1 cellular context compared by ENCODE assay signal in genomic region chr19:2634228-2634951, GRCh38.
TF ChIP-seq lines count a peak whose summit lies in the region.

No MANE protein-coding gene starts in this region.

TF ChIP-seq in GM23338, 12 proteins besides CTCF, POLR2A, EP300 and RAD21 (continued from another document):
- TF ChIP-seq, protein P1, sequence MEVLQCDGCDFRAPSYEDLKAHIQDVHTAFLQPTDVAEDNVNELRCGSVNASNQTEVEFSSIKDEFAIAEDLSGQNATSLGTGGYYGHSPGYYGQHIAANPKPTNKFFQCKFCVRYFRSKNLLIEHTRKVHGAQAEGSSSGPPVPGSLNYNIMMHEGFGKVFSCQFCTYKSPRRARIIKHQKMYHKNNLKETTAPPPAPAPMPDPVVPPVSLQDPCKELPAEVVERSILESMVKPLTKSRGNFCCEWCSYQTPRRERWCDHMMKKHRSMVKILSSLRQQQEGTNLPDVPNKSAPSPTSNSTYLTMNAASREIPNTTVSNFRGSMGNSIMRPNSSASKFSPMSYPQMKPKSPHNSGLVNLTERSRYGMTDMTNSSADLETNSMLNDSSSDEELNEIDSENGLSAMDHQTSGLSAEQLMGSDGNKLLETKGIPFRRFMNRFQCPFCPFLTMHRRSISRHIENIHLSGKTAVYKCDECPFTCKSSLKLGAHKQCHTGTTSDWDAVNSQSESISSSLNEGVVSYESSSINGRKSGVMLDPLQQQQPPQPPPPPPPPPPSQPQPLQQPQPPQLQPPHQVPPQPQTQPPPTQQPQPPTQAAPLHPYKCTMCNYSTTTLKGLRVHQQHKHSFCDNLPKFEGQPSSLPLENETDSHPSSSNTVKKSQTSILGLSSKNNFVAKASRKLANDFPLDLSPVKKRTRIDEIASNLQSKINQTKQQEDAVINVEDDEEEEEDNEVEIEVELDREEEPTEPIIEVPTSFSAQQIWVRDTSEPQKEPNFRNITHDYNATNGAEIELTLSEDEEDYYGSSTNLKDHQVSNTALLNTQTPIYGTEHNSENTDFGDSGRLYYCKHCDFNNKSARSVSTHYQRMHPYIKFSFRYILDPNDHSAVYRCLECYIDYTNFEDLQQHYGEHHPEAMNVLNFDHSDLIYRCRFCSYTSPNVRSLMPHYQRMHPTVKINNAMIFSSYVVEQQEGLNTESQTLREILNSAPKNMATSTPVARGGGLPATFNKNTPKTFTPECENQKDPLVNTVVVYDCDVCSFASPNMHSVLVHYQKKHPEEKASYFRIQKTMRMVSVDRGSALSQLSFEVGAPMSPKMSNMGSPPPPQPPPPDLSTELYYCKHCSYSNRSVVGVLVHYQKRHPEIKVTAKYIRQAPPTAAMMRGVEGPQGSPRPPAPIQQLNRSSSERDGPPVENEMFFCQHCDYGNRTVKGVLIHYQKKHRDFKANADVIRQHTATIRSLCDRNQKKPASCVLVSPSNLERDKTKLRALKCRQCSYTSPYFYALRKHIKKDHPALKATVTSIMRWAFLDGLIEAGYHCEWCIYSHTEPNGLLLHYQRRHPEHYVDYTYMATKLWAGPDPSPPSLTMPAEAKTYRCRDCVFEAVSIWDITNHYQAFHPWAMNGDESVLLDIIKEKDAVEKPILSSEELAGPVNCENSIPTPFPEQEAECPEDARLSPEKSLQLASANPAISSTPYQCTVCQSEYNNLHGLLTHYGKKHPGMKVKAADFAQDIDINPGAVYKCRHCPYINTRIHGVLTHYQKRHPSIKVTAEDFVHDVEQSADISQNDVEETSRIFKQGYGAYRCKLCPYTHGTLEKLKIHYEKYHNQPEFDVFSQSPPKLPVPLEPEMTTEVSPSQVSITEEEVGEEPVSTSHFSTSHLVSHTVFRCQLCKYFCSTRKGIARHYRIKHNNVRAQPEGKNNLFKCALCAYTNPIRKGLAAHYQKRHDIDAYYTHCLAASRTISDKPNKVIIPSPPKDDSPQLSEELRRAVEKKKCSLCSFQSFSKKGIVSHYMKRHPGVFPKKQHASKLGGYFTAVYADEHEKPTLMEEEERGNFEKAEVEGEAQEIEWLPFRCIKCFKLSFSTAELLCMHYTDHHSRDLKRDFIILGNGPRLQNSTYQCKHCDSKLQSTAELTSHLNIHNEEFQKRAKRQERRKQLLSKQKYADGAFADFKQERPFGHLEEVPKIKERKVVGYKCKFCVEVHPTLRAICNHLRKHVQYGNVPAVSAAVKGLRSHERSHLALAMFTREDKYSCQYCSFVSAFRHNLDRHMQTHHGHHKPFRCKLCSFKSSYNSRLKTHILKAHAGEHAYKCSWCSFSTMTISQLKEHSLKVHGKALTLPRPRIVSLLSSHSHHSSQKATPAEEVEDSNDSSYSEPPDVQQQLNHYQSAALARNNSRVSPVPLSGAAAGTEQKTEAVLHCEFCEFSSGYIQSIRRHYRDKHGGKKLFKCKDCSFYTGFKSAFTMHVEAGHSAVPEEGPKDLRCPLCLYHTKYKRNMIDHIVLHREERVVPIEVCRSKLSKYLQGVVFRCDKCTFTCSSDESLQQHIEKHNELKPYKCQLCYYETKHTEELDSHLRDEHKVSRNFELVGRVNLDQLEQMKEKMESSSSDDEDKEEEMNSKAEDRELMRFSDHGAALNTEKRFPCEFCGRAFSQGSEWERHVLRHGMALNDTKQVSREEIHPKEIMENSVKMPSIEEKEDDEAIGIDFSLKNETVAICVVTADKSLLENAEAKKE (CRISPR knock-in tag; IDR thresholded peaks at IDR 0.05), result no peak
- TF ChIP-seq ZNF331 (CRISPR knock-in tag; IDR thresholded peaks at IDR 0.05; ENCODE audit: low read depth) (no peak), NANOG (IDR thresholded peaks at IDR 0.05; ENCODE audit: borderline replicate concordance) (no peak), POLR2AphosphoS5 (IDR thresholded peaks at IDR 0.05; ENCODE audit: low read depth) (no peak), STAT1 (IDR thresholded peaks at IDR 0.05; ENCODE audit: unreplicated experiment) (no peak), ZNF114 (CRISPR knock-in tag; IDR thresholded peaks at IDR 0.05) (no peak)
- TF ChIP-seq, protein P2, sequence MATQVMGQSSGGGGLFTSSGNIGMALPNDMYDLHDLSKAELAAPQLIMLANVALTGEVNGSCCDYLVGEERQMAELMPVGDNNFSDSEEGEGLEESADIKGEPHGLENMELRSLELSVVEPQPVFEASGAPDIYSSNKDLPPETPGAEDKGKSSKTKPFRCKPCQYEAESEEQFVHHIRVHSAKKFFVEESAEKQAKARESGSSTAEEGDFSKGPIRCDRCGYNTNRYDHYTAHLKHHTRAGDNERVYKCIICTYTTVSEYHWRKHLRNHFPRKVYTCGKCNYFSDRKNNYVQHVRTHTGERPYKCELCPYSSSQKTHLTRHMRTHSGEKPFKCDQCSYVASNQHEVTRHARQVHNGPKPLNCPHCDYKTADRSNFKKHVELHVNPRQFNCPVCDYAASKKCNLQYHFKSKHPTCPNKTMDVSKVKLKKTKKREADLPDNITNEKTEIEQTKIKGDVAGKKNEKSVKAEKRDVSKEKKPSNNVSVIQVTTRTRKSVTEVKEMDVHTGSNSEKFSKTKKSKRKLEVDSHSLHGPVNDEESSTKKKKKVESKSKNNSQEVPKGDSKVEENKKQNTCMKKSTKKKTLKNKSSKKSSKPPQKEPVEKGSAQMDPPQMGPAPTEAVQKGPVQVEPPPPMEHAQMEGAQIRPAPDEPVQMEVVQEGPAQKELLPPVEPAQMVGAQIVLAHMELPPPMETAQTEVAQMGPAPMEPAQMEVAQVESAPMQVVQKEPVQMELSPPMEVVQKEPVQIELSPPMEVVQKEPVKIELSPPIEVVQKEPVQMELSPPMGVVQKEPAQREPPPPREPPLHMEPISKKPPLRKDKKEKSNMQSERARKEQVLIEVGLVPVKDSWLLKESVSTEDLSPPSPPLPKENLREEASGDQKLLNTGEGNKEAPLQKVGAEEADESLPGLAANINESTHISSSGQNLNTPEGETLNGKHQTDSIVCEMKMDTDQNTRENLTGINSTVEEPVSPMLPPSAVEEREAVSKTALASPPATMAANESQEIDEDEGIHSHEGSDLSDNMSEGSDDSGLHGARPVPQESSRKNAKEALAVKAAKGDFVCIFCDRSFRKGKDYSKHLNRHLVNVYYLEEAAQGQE (IDR thresholded peaks at IDR 0.05; ENCODE audit: unreplicated experiment), result no peak
